In genomic region chr3:151383111-151383510, GRCh38 we compare ENCODE assay signal across 17 cellular contexts. TPM values are rescaled to one million over a fixed set of nuclear protein-coding genes. Genes with fewer than 3 reads are reported as not detected.
DNase-seq lines count a peak whose midpoint lies in the region; ATAC-seq and TF ChIP-seq lines count a peak whose summit lies in the region.
"Had no signal": no experiment of that assay in that cellular context is flagged by ENCODE, and none has a peak within 500 bp of the region (broad histone marks: within the 10 kb centered on the region; RNA-seq: fewer than 3 reads in every experiment).

No MANE protein-coding gene starts in this region.

- H3K79me2 ChIP-seq in GM23248 (ENCODE audit: insufficient read depth) (no peaks in the 10 kb centered on the region), OCI-LY7 (ENCODE audit: insufficient read depth, low read depth, low read length) (no peaks in the 10 kb centered on the region), hepatocyte (no peaks in the 10 kb centered on the region)

- no peak overlapping the region for H3K27ac ChIP-seq in GM23248
- H3K27ac ChIP-seq in OCI-LY7 (ENCODE audit: low read depth, low read length, poor library complexity, severe bottlenecking) = peak overlapping the region; percentile 73
- peak overlapping the region; percentile 80 for H3K27ac ChIP-seq in hepatocyte
- H3K27ac ChIP-seq in substantia nigra (ENCODE audit: low read depth, low read length, poor library complexity, severe bottlenecking) = peak overlapping the region; percentile 28
- no peak overlapping the region for H3K27ac ChIP-seq in gastrocnemius medialis
- no peak overlapping the region for H3K27ac ChIP-seq in psoas muscle
- H3K27ac ChIP-seq: tibial artery had no signal

- H3K4me2 ChIP-seq in GM23248 (ENCODE audit: unreplicated experiment) (no peak overlapping the region), OCI-LY7 (ENCODE audit: low read length) (peak overlapping the region; percentile 72), hepatocyte (no peak overlapping the region)

- CTCF ChIA-PET in OCI-LY7 (lab: Charles Lee; ENCODE audit: unreplicated experiment) = no interaction called here

- H3K9me3 ChIP-seq in GM23248 (ENCODE audit: low read depth) (no peaks in the 10 kb centered on the region), OCI-LY7 (ENCODE audit: low read length) (no peaks in the 10 kb centered on the region), hepatocyte (ENCODE audit: low read depth) (no peaks in the 10 kb centered on the region), gastrocnemius medialis (no peaks in the 10 kb centered on the region), psoas muscle (no peaks in the 10 kb centered on the region)
- H3K9me3 ChIP-seq: tibial artery had no signal

- peaks cover 8% of the 10 kb centered on the region; the same call in 1 of the 2 replicates for H3F3A ChIP-seq in GM23248 (ENCODE audit: insufficient read depth)

- H3K4me3 ChIP-seq in GM23248 (no peak overlapping the region), OCI-LY7 (ENCODE audit: low read depth, low read length, poor library complexity, severe bottlenecking) (peak overlapping the region; percentile 50), hepatocyte (no peak overlapping the region), gastrocnemius medialis (no peak overlapping the region), psoas muscle (no peak overlapping the region)

- in situ Hi-C loops in GM23248 (cut with MboI) (no loop called here), gastrocnemius medialis (cut with MboI; ENCODE audit: low sequenced_read_pairs in 4 of 4) (no loop called here)

- no peak for TF ChIP-seq POLR2A in gastrocnemius medialis (IDR thresholded peaks at IDR 0.05)

- ATAC-seq in gastrocnemius medialis = no peak
- ATAC-seq in psoas muscle = no peak
- ATAC-seq: activated T-helper 17 cell treated with anti-CD3 and anti-CD28 coated beads, Interleukin-2, amount 50 U/mL, for 72 hours; Panc1 had no signal

- H3K9ac ChIP-seq in GM23248 = no peak overlapping the region

- BruUV-seq in OCI-LY7 (replicated peaks; lab: Mats Ljungman, UMichigan) = no TSS peak

- intact Hi-C loops in OCI-LY7 (cut with micrococcal nuclease; ENCODE audit: unreplicated experiment) = loop anchor here (5.0 kb wide), 1 partner anchor 44 kb away; no protein-coding TSS in a partner anchor
- intact Hi-C loops in gastrocnemius medialis (cut with DNase I; ENCODE audit: low total_unique reads) = no loop called here
- intact Hi-C loops in psoas muscle (cut with DNase I) = no loop called here

- POLR2A ChIA-PET in OCI-LY7 (lab: Charles Lee) = interaction anchor here (0.8 to 4.5 kb wide), 3 partner anchors 15 to 43 kb away, joined by 3 to 33 read pairs (median 5); no protein-coding TSS in a partner anchor

- TF ChIP-seq CTCF in OCI-LY7 (conservative IDR thresholded peaks at IDR 0.05; ENCODE audit: low read length) (no peak), hepatocyte (IDR thresholded peaks at IDR 0.05; ENCODE audit: poor library complexity) (no peak), gastrocnemius medialis (IDR thresholded peaks at IDR 0.05 in 4 of 5, conservative IDR thresholded peaks at IDR 0.05 in 1 of 5) (no peak), psoas muscle (IDR thresholded peaks at IDR 0.05) (no peak)

- 83 to 93% methylated on average over 2 of the region's 2 CpGs for WGBS in GM23248 (ENCODE audit: low coverage in 1 of 2, low lambda C conversion rate in 2 of 2, missing lambda C conversion rate in 2 of 2), 2 experiments
- WGBS in hepatocyte (ENCODE audit: low lambda C conversion rate, missing lambda C conversion rate) = 91% methylated on average over 2 of the region's 2 CpGs
- 62 to 86% (median 76%) methylated on average over 2 of the region's 2 CpGs for WGBS in psoas muscle, 3 donors

- DNase-seq in GM23248 (no peak), OCI-LY7 (ENCODE audit: low spot score) (no peak), hepatocyte (ENCODE audit: low spot score) (no peak), substantia nigra (lab: John Stamatoyannopoulos, UW) (no peak), cerebellum (ENCODE audit: low spot score) (no peak), gastrocnemius medialis (no peak), psoas muscle (no peak)
- DNase-seq: activated naive CD8-positive, alpha-beta T cell treated with anti-CD3 and anti-CD28 coated beads, Interleukin-2, amount 10 ng/mL, durations not matched to agents 7 days and 5 days; erythroblast; H9; NCI-H1417 treated with DMSO at 0.1 percent for 48 hours; NCI-H2171; NCI-H774; tibial artery had no signal

- H3K9me2 ChIP-seq in GM23248 (ENCODE audit: insufficient read depth) (no peaks in the 10 kb centered on the region), OCI-LY7 (ENCODE audit: insufficient read depth, low read length) (no peaks in the 10 kb centered on the region), hepatocyte (replicated peaks; ENCODE audit: insufficient read depth) (no peaks in the 10 kb centered on the region)

- 0 out of 2 replicates have a peak overlapping the region, but pooled peaks have one; percentile 13 for H2AFZ ChIP-seq in GM23248
- peak overlapping the region; percentile 79 for H2AFZ ChIP-seq in OCI-LY7 (ENCODE audit: low read length)
- H2AFZ ChIP-seq in hepatocyte = peak overlapping the region; percentile 15

- no peaks in the 10 kb centered on the region for H3K27me3 ChIP-seq in GM23248 (replicated peaks; ENCODE audit: insufficient read depth)
- H3K27me3 ChIP-seq in hepatocyte = no peaks in the 10 kb centered on the region
- H3K27me3 ChIP-seq in gastrocnemius medialis = no peaks in the 10 kb centered on the region
- H3K27me3 ChIP-seq in psoas muscle (ENCODE audit: insufficient read depth in 3 of 3, low read length in 2 of 3) = no peaks in the 10 kb centered on the region
- H3K27me3 ChIP-seq: tibial artery had no signal

- peaks cover 17% of the 10 kb centered on the region; the same call in 1 of the 2 replicates for H3K4me1 ChIP-seq in GM23248 (ENCODE audit: insufficient read depth)
- H3K4me1 ChIP-seq in OCI-LY7 (ENCODE audit: insufficient read depth, low read length, poor library complexity, severe bottlenecking) = peaks cover 39% of the 10 kb centered on the region
- H3K4me1 ChIP-seq in hepatocyte (ENCODE audit: insufficient read depth) = peaks cover 4% of the 10 kb centered on the region
- no peaks in the 10 kb centered on the region for H3K4me1 ChIP-seq in gastrocnemius medialis
- no peaks in the 10 kb centered on the region for H3K4me1 ChIP-seq in psoas muscle
- H3K4me1 ChIP-seq: tibial artery had no signal

- H4K20me1 ChIP-seq in GM23248 (ENCODE audit: insufficient read depth) = no peaks in the 10 kb centered on the region
- H4K20me1 ChIP-seq in OCI-LY7 (ENCODE audit: insufficient read depth, low read length) = no peaks in the 10 kb centered on the region
- H4K20me1 ChIP-seq in hepatocyte (ENCODE audit: insufficient read depth, poor library complexity, severe bottlenecking) = no peaks in the 10 kb centered on the region

- no peaks in the 10 kb centered on the region for H3K36me3 ChIP-seq in GM23248 (ENCODE audit: low read depth)
- peaks cover 15% of the 10 kb centered on the region for H3K36me3 ChIP-seq in OCI-LY7 (ENCODE audit: insufficient read depth, low read length)
- H3K36me3 ChIP-seq in hepatocyte (replicated peaks; ENCODE audit: insufficient read depth, low read depth) = no peaks in the 10 kb centered on the region
- no peaks in the 10 kb centered on the region for H3K36me3 ChIP-seq in gastrocnemius medialis
- H3K36me3 ChIP-seq in psoas muscle (ENCODE audit: insufficient read depth in 1 of 2, low read depth in 1 of 2) = no peaks in the 10 kb centered on the region
- H3K36me3 ChIP-seq: tibial artery had no signal

RNA-seq across cellular contexts. Expression of gene P2RY12, which starts 1.4 kb away (rescaled TPM):
- not detected in 2 replicates for total RNA-seq in GM23248 (2014; rRNA removed; shearing (Covaris generic))
- polyA plus RNA-seq in GM23248 (2016; fragmentation: Nextera tagmentation; extraction: Ambion mirVana) (not detected in 2 replicates), hepatocyte (not detected in 2 replicates), psoas muscle (under 1 TPM in 2 of 3 donors, not detected in 1; 0.13 to 0.14 TPM)
- total RNA-seq in OCI-LY7 (2014; rRNA removed; shearing (Covaris generic)) = 0.19 TPM in 1 of 2 replicates, not detected in the other
- total RNA-seq in OCI-LY7 (2022) (0.28 TPM in 1 of 2 replicates, not detected in the other), hepatocyte (0.07 and 0.48 TPM in 2 replicates), cerebellum (20.6 TPM), gastrocnemius medialis (1 to 10 TPM in 1 of 4 donors, under 1 TPM in 2, not detected in 1; 0.52 to 1.1 (median 0.56) TPM), psoas muscle (1 to 10 TPM in 1 of 4 donors, under 1 TPM in 3; 0.25 to 1.1 (median 0.56) TPM)
- total RNA-seq: activated naive CD8-positive, alpha-beta T cell treated with anti-CD3 and anti-CD28 coated beads, Interleukin-2, amount 10 ng/mL, durations not matched to agents 7 days and 5 days; activated T-helper 17 cell treated with anti-CD3 and anti-CD28 coated beads, Interleukin-2, amount 50 U/mL, for 72 hours; H9; M059J had no signal

RNA-seq across cellular contexts. Expression of gene P2RY13, which starts 53.8 kb away (rescaled TPM):
- not detected in 2 replicates for total RNA-seq in GM23248 (2014; rRNA removed; shearing (Covaris generic))
- not detected in 2 replicates for polyA plus RNA-seq in GM23248 (2016; fragmentation: Nextera tagmentation; extraction: Ambion mirVana)
- total RNA-seq in OCI-LY7 (2014; rRNA removed; shearing (Covaris generic)) = not detected in 2 replicates
- total RNA-seq in OCI-LY7 (2022) = not detected in 2 replicates
- total RNA-seq in hepatocyte = not detected in 2 replicates
- not detected in 2 replicates for polyA plus RNA-seq in hepatocyte
- total RNA-seq in cerebellum = 1.7 TPM
- 1 to 10 TPM in 1 of 4 donors, under 1 TPM in 3; 0.12 to 1.2 (median 0.30) TPM for total RNA-seq in gastrocnemius medialis
- under 1 TPM; 0.28 to 0.88 (median 0.67) TPM for total RNA-seq in psoas muscle
- under 1 TPM; 0.03 to 0.12 (median 0.07) TPM for polyA plus RNA-seq in psoas muscle
- total RNA-seq: activated naive CD8-positive, alpha-beta T cell treated with anti-CD3 and anti-CD28 coated beads, Interleukin-2, amount 10 ng/mL, durations not matched to agents 7 days and 5 days; activated T-helper 17 cell treated with anti-CD3 and anti-CD28 coated beads, Interleukin-2, amount 50 U/mL, for 72 hours; H9; M059J had no signal

Comparison
In these comparisons a context has a peak if more than half of its experiments do, and no peak if none do; other contexts are left out.
1. H2AFZ ChIP-seq: peak in every context shown above with its lines; median percentile 79 in OCI-LY7; 15 in hepatocyte; 13 in GM23248.
2. H3K27ac ChIP-seq: peak in OCI-LY7 (single experiment), hepatocyte (single experiment) and substantia nigra (single experiment); none in GM23248 (single experiment), gastrocnemius medialis (0 of 4) and psoas muscle (single experiment).
3. RNA of gene P2RY12, which starts 1.4 kb away (total RNA-seq): 20.6 TPM in cerebellum (single experiment); 0.25 to 1.1 TPM in psoas muscle, 0.52 to 1.1 TPM in gastrocnemius medialis, 0.19 to 0.28 TPM in OCI-LY7, 0.07 to 0.48 TPM in hepatocyte and not detected in GM23248; every median in the first group is over 10 times any median in the second.